ENCODE assay signal across 20 cellular contexts in the genomic region with DNA sequence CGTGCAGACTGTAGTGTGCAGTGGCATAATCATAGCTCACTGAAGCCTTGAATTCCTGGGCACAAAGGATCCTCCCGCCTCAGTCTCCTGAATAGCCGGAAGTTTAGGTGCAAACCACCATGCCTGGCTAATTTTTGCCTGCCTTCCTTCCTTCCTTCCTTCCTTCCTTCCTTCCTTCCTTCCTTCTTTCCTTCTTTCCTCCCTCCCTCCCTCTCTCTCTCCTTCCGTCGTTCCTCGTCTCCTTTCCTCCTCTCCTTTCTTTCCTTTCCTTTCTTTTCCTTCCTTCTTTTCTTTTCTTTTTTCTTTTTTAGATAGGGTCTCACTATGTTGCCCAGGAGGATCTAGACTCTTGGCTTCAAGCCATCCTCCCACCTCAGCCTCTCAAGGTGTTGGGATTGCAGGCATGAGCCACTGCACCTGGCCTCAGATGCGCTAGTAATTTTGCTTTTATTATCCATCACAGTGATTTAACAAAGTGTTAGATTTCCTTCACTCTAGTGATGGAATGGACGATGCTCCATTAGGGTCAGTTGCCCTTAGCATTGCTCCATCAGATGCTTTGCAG. TPM values are rescaled to one million over a fixed set of nuclear protein-coding genes. Genes with fewer than 3 reads are reported as not detected.
DNase-seq lines count a peak whose midpoint lies in the region; ATAC-seq, FAIRE-seq and TF ChIP-seq lines count a peak whose summit lies in the region.
"Had no signal": no experiment of that assay in that cellular context is flagged by ENCODE, and none has a peak within 500 bp of the region (broad histone marks: within the 10 kb centered on the region; RNA-seq: fewer than 3 reads in every experiment).

No MANE protein-coding gene starts in this region.

- H2BK12ac ChIP-seq in H1 (ENCODE audit: low read depth, low read length): no peak overlapping the region

- peak overlapping the region; percentile 48; the same call in 1 of the 2 replicates for H3K18ac ChIP-seq in H1 (ENCODE audit: extremely low read depth, low read length)

- no peak overlapping the region for H3K4ac ChIP-seq in H1 (replicated peaks; ENCODE audit: insufficient read length, low read depth, low read length)

- peak overlapping the region; percentile 88 for H2BK15ac ChIP-seq in H1 (ENCODE audit: low read length)

- H3K79me2 ChIP-seq in GM23338 (replicated peaks; ENCODE audit: insufficient read depth): no peaks in the 10 kb centered on the region
- no peaks in the 10 kb centered on the region for H3K79me2 ChIP-seq in H1 (ENCODE audit: control insufficient read depth in 1 of 2, insufficient read depth in 2 of 2, low read length in 2 of 2)

- no peak overlapping the region for H3K14ac ChIP-seq in H1 (ENCODE audit: insufficient read length)

- 62 to 66% methylated on average over 3 to 8 of the region's 8 CpGs for WGBS in H1 (ENCODE audit: extremely low coverage in 1 of 2, insufficient coverage in 1 of 2, insufficient read length in 1 of 2, insufficient replicate concordance in 2 of 2, low coverage in 1 of 2, low lambda C conversion rate in 2 of 2, missing lambda C conversion rate in 1 of 2), 2 experiments

- H2AK5ac ChIP-seq in H1 (ENCODE audit: low read depth, low read length): no peak overlapping the region

- no peaks in the 10 kb centered on the region for H3K23me2 ChIP-seq in H1 (ENCODE audit: low read depth, low read length)

- H3K27me3 Mint-ChIP-seq in activated T-cell treated with anti-CD3 and anti-CD28 coated beads, Interleukin-2, amount 50 U/mL, for 72 hours (ENCODE audit: low read depth): peaks cover 7% of the 10 kb centered on the region
- H3K27me3 Mint-ChIP-seq in GM23338 (ENCODE audit: insufficient read depth, low read depth, poor library complexity): peaks cover 5% of the 10 kb centered on the region

- TF ChIP-seq RAD21 in H1 (IDR thresholded peaks at IDR 0.05 in 1 of 2, conservative IDR thresholded peaks at IDR 0.05 in 1 of 2; ENCODE audit: low read depth in 2 of 2, low read length in 2 of 2): no peak

- in situ Hi-C loops in GM13976 (cut with MboI; ENCODE audit: low sequenced_read_pairs, unreplicated experiment): no loop called here

- H3K4me1 Mint-ChIP-seq in activated T-cell treated with anti-CD3 and anti-CD28 coated beads, Interleukin-2, amount 50 U/mL, for 72 hours (ENCODE audit: low read depth): peaks cover 13% of the 10 kb centered on the region
- H3K4me1 Mint-ChIP-seq in GM23338: peaks cover 17% of the 10 kb centered on the region

- TF ChIP-seq EP300 in H1 (IDR thresholded peaks at IDR 0.05; ENCODE audit: borderline replicate concordance in 1 of 2, low read depth in 2 of 2, low read length in 2 of 2): no peak

- ATAC-seq in activated T-cell treated with anti-CD3 and anti-CD28 coated beads, Interleukin-2, amount 50 U/mL, for 72 hours (replicated peaks in 1 of 2): no peak
- ATAC-seq in GM23338 (no peak), upper lobe of right lung (no peak)
- ATAC-seq: A549, GM12878, HCT116 had no signal

- POLR2A ChIA-PET in H1 (lab: Charles Lee; ENCODE audit: partially characterized antibody): no interaction called here

- TF ChIP-seq POLR2A in H1 (IDR thresholded peaks at IDR 0.05; ENCODE audit: control extremely low read depth in 1 of 2, low read depth in 2 of 2, low read length in 2 of 2): no peak

- no peaks in the 10 kb centered on the region for H3K36me3 Mint-ChIP-seq in activated T-cell treated with anti-CD3 and anti-CD28 coated beads, Interleukin-2, amount 50 U/mL, for 72 hours (ENCODE audit: insufficient read depth in 2 of 2)
- no peaks in the 10 kb centered on the region for H3K36me3 Mint-ChIP-seq in GM23338 (ENCODE audit: low read depth)
- H3K36me3 Mint-ChIP-seq: CD14-positive monocyte; CD4-positive, alpha-beta memory T cell had no signal

- H3K9me3 ChIP-seq in SK-N-MC (ENCODE audit: low read depth, low read length): no peaks in the 10 kb centered on the region
- no peaks in the 10 kb centered on the region for H3K9me3 ChIP-seq in H1 (ENCODE audit: insufficient read depth in 2 of 2, low read depth in 1 of 2, low read length in 1 of 2)
- H3K9me3 ChIP-seq in upper lobe of right lung: no peaks in the 10 kb centered on the region
- H3K9me3 ChIP-seq: A549 had no signal

- H3K9me3 Mint-ChIP-seq in activated T-cell treated with anti-CD3 and anti-CD28 coated beads, Interleukin-2, amount 50 U/mL, for 72 hours: no peaks in the 10 kb centered on the region
- H3K9me3 Mint-ChIP-seq in GM23338: no peaks in the 10 kb centered on the region
- H3K9me3 Mint-ChIP-seq: CD4-positive, alpha-beta memory T cell had no signal

- no peaks in the 10 kb centered on the region for H3K9me2 ChIP-seq in GM23338 (ENCODE audit: insufficient read depth)

- no peaks in the 10 kb centered on the region for H3K79me1 ChIP-seq in H1 (ENCODE audit: low read depth, low read length)

- no peak overlapping the region for H4K91ac ChIP-seq in H1 (replicated peaks; ENCODE audit: insufficient read length, low read length)

- no peak overlapping the region for H3K27ac ChIP-seq in GM23338 (ENCODE audit: low read depth)
- peak overlapping the region; percentile 81 for H3K27ac ChIP-seq in SK-N-MC
- no peak overlapping the region for H3K27ac ChIP-seq in H1 (ENCODE audit: low read depth, low read length)
- no peak overlapping the region for H3K27ac ChIP-seq in upper lobe of right lung
- H3K27ac ChIP-seq: 22Rv1, A549, GM23248, HL-60 had no signal

- H3K27ac Mint-ChIP-seq in activated T-cell treated with anti-CD3 and anti-CD28 coated beads, Interleukin-2, amount 50 U/mL, for 72 hours: peak overlapping the region; percentile 61
- H3K27ac Mint-ChIP-seq in GM23338: no peak overlapping the region
- H3K27ac Mint-ChIP-seq: CD14-positive monocyte; CD4-positive, alpha-beta memory T cell had no signal

- no peaks in the 10 kb centered on the region for H3K36me3 ChIP-seq in GM23338 (ENCODE audit: insufficient read depth)
- no peaks in the 10 kb centered on the region for H3K36me3 ChIP-seq in SK-N-MC (ENCODE audit: insufficient read depth, low read length)
- no peaks in the 10 kb centered on the region for H3K36me3 ChIP-seq in H1 (ENCODE audit: control insufficient read depth in 2 of 4, insufficient read depth in 4 of 4, low read length in 3 of 4)
- H3K36me3 ChIP-seq in upper lobe of right lung: no peaks in the 10 kb centered on the region

- H3K56ac ChIP-seq in H1 (replicated peaks; ENCODE audit: insufficient read length, low read depth, low read length): no peak overlapping the region

- H2BK5ac ChIP-seq in H1 (ENCODE audit: low read depth, low read length): no peak overlapping the region

- no peak overlapping the region for H4K8ac ChIP-seq in H1 (ENCODE audit: extremely low read depth, insufficient read depth, low read length)

- CTCF ChIA-PET in H1 (lab: Charles Lee; ENCODE audit: partially characterized antibody): interaction anchor here (1.4 kb wide), 1 partner anchor 34 kb away, joined by 3 read pairs; no protein-coding TSS in a partner anchor

- H3K27me3 ChIP-seq in GM23338 (ENCODE audit: insufficient read depth) (no peaks in the 10 kb centered on the region), H1 (replicated peaks in 1 of 4; ENCODE audit: control insufficient read depth in 3 of 4, extremely low read depth in 1 of 4, insufficient read depth in 3 of 4, low read length in 3 of 4) (no peaks in the 10 kb centered on the region), upper lobe of right lung (no peaks in the 10 kb centered on the region)

- no peak overlapping the region for H4K5ac ChIP-seq in H1 (ENCODE audit: insufficient read length, low read depth, low read length)

- H4K20me1 ChIP-seq in GM23338 (replicated peaks; ENCODE audit: insufficient read depth) (no peaks in the 10 kb centered on the region), H1 (replicated peaks in 1 of 2; ENCODE audit: control insufficient read depth in 1 of 2, insufficient read depth in 2 of 2, low read length in 2 of 2) (no peaks in the 10 kb centered on the region)

- no peak overlapping the region for H3K4me3 Mint-ChIP-seq in activated T-cell treated with anti-CD3 and anti-CD28 coated beads, Interleukin-2, amount 50 U/mL, for 72 hours
- no peak overlapping the region for H3K4me3 Mint-ChIP-seq in GM23338
- H3K4me3 Mint-ChIP-seq: CD14-positive monocyte; CD4-positive, alpha-beta memory T cell had no signal

- H2BK20ac ChIP-seq in H1 (ENCODE audit: low read length): 0 out of 2 replicates have a peak overlapping the region, but pooled peaks have one; percentile 87

- intact Hi-C loops in upper lobe of right lung (cut with DNase I): no loop called here

- no peak overlapping the region for H3K9ac ChIP-seq in SK-N-MC (ENCODE audit: insufficient read length)
- H3K9ac ChIP-seq in H1 (replicated peaks in 1 of 4; ENCODE audit: extremely low read depth in 1 of 4, low read depth in 3 of 4, low read length in 3 of 4): no peak overlapping the region
- H3K9ac ChIP-seq: GM23248 had no signal

- FAIRE-seq in H1 (lab: Jason Lieb, UNC): no peak
- FAIRE-seq: A549, GM12878 had no signal

- H3K4me3 ChIP-seq in GM23338 (no peak overlapping the region), SK-N-MC (peak overlapping the region; percentile 51; the same call in 1 of the 2 replicates), H1 (ENCODE audit: extremely low read depth in 1 of 4, insufficient read depth in 2 of 4, low read depth in 3 of 4, low read length in 4 of 4) (no peak overlapping the region), upper lobe of right lung (no peak overlapping the region)
- H3K4me3 ChIP-seq: A549, GM12878, GM23248 had no signal

- H3F3A ChIP-seq in GM23338 (replicated peaks; ENCODE audit: low read depth): no peaks in the 10 kb centered on the region

- peak overlapping the region; percentile 78 for H2AFZ ChIP-seq in GM23338
- H2AFZ ChIP-seq in H1 (ENCODE audit: low read length): no peak overlapping the region
- H2AFZ ChIP-seq: GM23248 had no signal

- H3K23ac ChIP-seq in H1 (ENCODE audit: insufficient read length): no peak overlapping the region

- H3K4me2 ChIP-seq in GM23338: peak overlapping the region; percentile 28; the same call in 1 of the 2 replicates
- H3K4me2 ChIP-seq in H1 (ENCODE audit: insufficient read depth in 1 of 2, low read depth in 2 of 2, low read length in 2 of 2): 0 out of 4 replicates have a peak overlapping the region, but pooled peaks of 1 of the 2 experiments have one; percentile 17
- H3K4me2 ChIP-seq: A549 had no signal

- no peak for TF ChIP-seq CTCF in GM23338 (conservative IDR thresholded peaks at IDR 0.05; ENCODE audit: low read depth in 2 of 2)
- TF ChIP-seq CTCF in H1 (IDR thresholded peaks at IDR 0.05; ENCODE audit: control extremely low read depth in 1 of 3, insufficient read depth in 1 of 3, low read depth in 1 of 3, low read length in 3 of 3): no peak
- TF ChIP-seq CTCF in upper lobe of right lung (IDR thresholded peaks at IDR 0.05): no peak
- TF ChIP-seq CTCF in GM13976 (IDR thresholded peaks at IDR 0.05; ENCODE audit: borderline replicate concordance, control extremely low read depth, extremely low read depth, insufficient read depth, missing control alignments): no peak

- H2BK120ac ChIP-seq in H1 (replicated peaks; ENCODE audit: low read depth, low read length): no peak overlapping the region

- H3K4me1 ChIP-seq in GM23338 (ENCODE audit: insufficient read depth) (peaks cover 22% of the 10 kb centered on the region), H1 (replicated peaks in 1 of 4; ENCODE audit: control insufficient read depth in 3 of 4, insufficient read depth in 4 of 4, low read length in 3 of 4) (peaks cover 0 to 2% (median under 1%) of the 10 kb centered on the region in 4 experiments; a peak in 2 of 7 replicates), upper lobe of right lung (no peaks in the 10 kb centered on the region)

- no peak for DNase-seq in activated T-cell treated with anti-CD3 and anti-CD28 coated beads, Interleukin-2, amount 50 U/mL, for 72 hours
- DNase-seq in activated T-cell treated with anti-CD3 and anti-CD28 coated beads, Interleukin-2, amount 50 U/mL, for 1 hour: no peak
- DNase-seq in GM23338 (ENCODE audit: low spot score) (no peak), SK-N-MC (ENCODE audit: low read depth, low spot score) (no peak), H1 (ENCODE audit: low read depth in 1 of 2, low spot score in 2 of 2) (no peak), LoVo (ENCODE audit: low spot score) (no peak), upper lobe of right lung (no peak), GM13976 (ENCODE audit: low spot score) (no peak)
- DNase-seq: Calu3; CD4-positive, alpha-beta memory T cell; DMS79 treated with DMSO at 0.1 percent for 48 hours; H7 had no signal

RNA-seq across cellular contexts. Expression of gene ANKRD29, which starts 6.6 kb away (rescaled TPM):
- total RNA-seq in activated T-cell treated with anti-CD3 and anti-CD28 coated beads, Interleukin-2, amount 50 U/mL, for 72 hours: not detected
- total RNA-seq in GM23338 (2014; rRNA removed; shearing (Covaris generic)): 6.6 and 16.9 TPM in 2 replicates
- polyA plus RNA-seq in GM23338 (2016; fragmentation: Nextera tagmentation; extraction: Ambion mirVana): 36.6 and 38.2 TPM in 2 replicates
- 6.3 and 7.3 TPM in 2 replicates for total RNA-seq in H1 (2021; fragmentation: NEBNext Ultra II Directional; extraction: Animal tissue kit (Norgen Biotek cat#: 25700))
- polyA plus RNA-seq in H1 (2011; rRNA removed): 2.2 and 3.0 TPM in 2 replicates
- 4.0 TPM for polyA plus RNA-seq in H1 (2011; cell fraction: cytosol; rRNA removed)
- polyA plus RNA-seq in H1 (2011; cell fraction: nucleus; rRNA removed): 5.4 TPM
- polyA plus RNA-seq in H1 (2012, experiment 1 of 2): 4.6 to 6.9 TPM (median 6.2 TPM) in 4 replicates
- polyA plus RNA-seq in H1 (2012, experiment 2 of 2): 5.4 TPM
- 11.0 TPM for polyA plus RNA-seq in H1 (2013, experiment 1 of 2)
- polyA plus RNA-seq in H1 (2013, experiment 2 of 2): 10.2 TPM
- polyA minus RNA-seq in H1 (2011; rRNA and poly(A)+ RNA removed): 4.3 TPM in 2 replicates
- polyA minus RNA-seq in H1 (2011; cell fraction: cytosol; rRNA and poly(A)+ RNA removed): 3.4 TPM
- polyA minus RNA-seq in H1 (2011; cell fraction: nucleus; rRNA and poly(A)+ RNA removed): 6.8 TPM
- 72.0 TPM for total RNA-seq in upper lobe of right lung
- total RNA-seq: CD4-positive, alpha-beta memory T cell; HT1080 had no signal

RNA-seq across cellular contexts. Expression of gene LAMA3, which starts 20.0 kb away (rescaled TPM):
- under 1 TPM in 1 of 2 donors, not detected in 1; 0.19 TPM for total RNA-seq in activated T-cell treated with anti-CD3 and anti-CD28 coated beads, Interleukin-2, amount 50 U/mL, for 72 hours
- total RNA-seq in GM23338 (2014; rRNA removed; shearing (Covaris generic)): 2.6 and 4.9 TPM in 2 replicates
- polyA plus RNA-seq in GM23338 (2016; fragmentation: Nextera tagmentation; extraction: Ambion mirVana) (3.3 and 3.9 TPM in 2 replicates), H1 (2011; rRNA removed) (0.58 and 0.76 TPM in 2 replicates)
- 3.3 and 5.0 TPM in 2 replicates for total RNA-seq in H1 (2021; fragmentation: NEBNext Ultra II Directional; extraction: Animal tissue kit (Norgen Biotek cat#: 25700))
- polyA plus RNA-seq in H1 (2011; cell fraction: cytosol; rRNA removed): 0.69 TPM
- polyA plus RNA-seq in H1 (2011; cell fraction: nucleus; rRNA removed): 3.6 TPM
- polyA plus RNA-seq in H1 (2012, experiment 1 of 2): 0.71 to 1.3 TPM (median 1.1 TPM) in 4 replicates
- polyA plus RNA-seq in H1 (2012, experiment 2 of 2): 0.21 TPM
- polyA plus RNA-seq in H1 (2013, experiment 1 of 2): 1.7 TPM
- polyA plus RNA-seq in H1 (2013, experiment 2 of 2): 1.6 TPM
- 1.0 and 2.9 TPM in 2 replicates for polyA minus RNA-seq in H1 (2011; rRNA and poly(A)+ RNA removed)
- 1.3 TPM for polyA minus RNA-seq in H1 (2011; cell fraction: cytosol; rRNA and poly(A)+ RNA removed)
- 2.5 TPM for polyA minus RNA-seq in H1 (2011; cell fraction: nucleus; rRNA and poly(A)+ RNA removed)
- total RNA-seq in upper lobe of right lung: 139 TPM
- total RNA-seq: CD4-positive, alpha-beta memory T cell had no signal
- polyA plus RNA-seq: CD14-positive monocyte; CD4-positive, alpha-beta memory T cell had no signal

Comparison
In these comparisons a context has a peak if more than half of its experiments do, and no peak if none do; other contexts are left out.
1. RNA of gene LAMA3, which starts 20.0 kb away (total RNA-seq): 139 TPM in upper lobe of right lung (single experiment); 3.3 to 5.0 TPM in H1, 2.6 to 4.9 TPM in GM23338 and 0.19 TPM in activated T-cell treated with anti-CD3 and anti-CD28 coated beads, Interleukin-2, amount 50 U/mL, for 72 hours; every median in the first group is over 10 times any median in the second.